In genomic region chr4:5790546-5790857, GRCh38 we compare ENCODE assay signal across 16 cellular contexts.
DNase-seq lines count a peak whose midpoint lies in the region; ATAC-seq and TF ChIP-seq lines count a peak whose summit lies in the region.
"Had no signal": no experiment of that assay in that cellular context is flagged by ENCODE, and none has a peak within 500 bp of the region (broad histone marks: within the 10 kb centered on the region; RNA-seq: fewer than 3 reads in every experiment).

No MANE protein-coding gene starts in this region.

- no peaks in the 10 kb centered on the region for H3K27me3 Mint-ChIP-seq in brain

- H3K27ac Mint-ChIP-seq in brain, result peak overlapping the region in 4 of 5 experiments; percentile 1 to 45 (median 31)
- H3K27ac Mint-ChIP-seq: CD8-positive, alpha-beta T cell had no signal

- H3K9me2 ChIP-seq in PC-9 (ENCODE audit: insufficient read depth) (no peaks in the 10 kb centered on the region), neural cell (ENCODE audit: insufficient read depth, low read length) (no peaks in the 10 kb centered on the region)
- H3K9me2 ChIP-seq: SK-N-SH had no signal

- no peaks in the 10 kb centered on the region for H3K9me3 ChIP-seq in PC-9 (ENCODE audit: insufficient read depth, low read depth)
- no peaks in the 10 kb centered on the region for H3K9me3 ChIP-seq in neural cell (ENCODE audit: low read length)
- H3K9me3 ChIP-seq in mucosa of descending colon, result no peaks in the 10 kb centered on the region
- H3K9me3 ChIP-seq: Peyer's patch, SK-N-SH had no signal

- no peak overlapping the region for H3K4me3 ChIP-seq in PC-9
- H3K4me3 ChIP-seq in neural cell (ENCODE audit: low read length), result no peak overlapping the region
- H3K4me3 ChIP-seq in mucosa of descending colon, result no peak overlapping the region
- H3K4me3 ChIP-seq: GM12878, Peyer's patch had no signal

- H3K27me3 ChIP-seq in PC-9 (ENCODE audit: insufficient read depth, low read depth) (no peaks in the 10 kb centered on the region), neural cell (ENCODE audit: insufficient read depth, low read depth, low read length) (no peaks in the 10 kb centered on the region)
- H3K27me3 ChIP-seq: Peyer's patch had no signal

- H3K9me3 Mint-ChIP-seq in brain, result no peaks in the 10 kb centered on the region
- H3K9me3 Mint-ChIP-seq: CD8-positive, alpha-beta T cell had no signal

- no peaks in the 10 kb centered on the region for H4K20me1 ChIP-seq in PC-9 (ENCODE audit: insufficient read depth)
- H4K20me1 ChIP-seq in neural cell (ENCODE audit: insufficient read depth), result no peaks in the 10 kb centered on the region

- H3K4me2 ChIP-seq in PC-9, result no peak overlapping the region
- H3K4me2 ChIP-seq in neural cell (ENCODE audit: low read length), result no peak overlapping the region
- H3K4me2 ChIP-seq: SK-N-SH had no signal

- TF ChIP-seq CTCF in C4-2B (conservative IDR thresholded peaks at IDR 0.05), result peak; percentile 62
- TF ChIP-seq CTCF in PC-9 (conservative IDR thresholded peaks at IDR 0.05), result 0 out of 2 replicates have a peak, but pooled peaks have one; percentile 9
- no peak for TF ChIP-seq CTCF in brain (conservative IDR thresholded peaks at IDR 0.05)
- TF ChIP-seq CTCF in neural cell (IDR thresholded peaks at IDR 0.05; ENCODE audit: poor library complexity, severe bottlenecking), result peak; percentile 13
- TF ChIP-seq CTCF in mucosa of descending colon (IDR thresholded peaks at IDR 0.05), result no peak

- H2AFZ ChIP-seq in PC-9 (no peak overlapping the region), neural cell (ENCODE audit: low read depth, low read length) (no peak overlapping the region)

- intact Hi-C loops in PC-9 (cut with micrococcal nuclease; ENCODE audit: unreplicated experiment) (loop anchor here (1.0 to 2.0 kb wide), 2 partner anchors 390 to 795 kb away; no protein-coding TSS in a partner anchor), sciatic nerve (cut with DNase I) (no loop called here), mucosa of descending colon (cut with DNase I, micrococcal nuclease) (no loop called here)

- H3K4me1 Mint-ChIP-seq in brain, result peaks cover 2% of the 10 kb centered on the region

- no peak overlapping the region for H3K9ac ChIP-seq in neural cell (ENCODE audit: low read length)
- H3K9ac ChIP-seq: SK-N-SH had no signal

- TF ChIP-seq EP300 in neural cell (conservative IDR thresholded peaks at IDR 0.05; ENCODE audit: poor library complexity, severe bottlenecking), result no peak

- CTCF ChIA-PET in PC-9 (lab: Charles Lee), result no interaction called here

- H3K4me3 Mint-ChIP-seq in brain, result no peak overlapping the region
- H3K4me3 Mint-ChIP-seq: CD8-positive, alpha-beta T cell had no signal

- BruUV-seq in PC-9 (replicated peaks; lab: Mats Ljungman, UMichigan), result no TSS peak

- DNase-seq in PC-9 (no peak), GM19238 (ENCODE audit: insufficient read length, low spot score) (no peak), sciatic nerve (ENCODE audit: low spot score) (no peak), mucosa of descending colon (no peak)
- DNase-seq: DMS79, NCI-H1105, NCI-H1436 treated with DMSO at 0.1 percent for 48 hours, NCI-H187 treated with DMSO at 0.1 percent for 48 hours, NCI-H2107 had no signal

- peaks cover 43% of the 10 kb centered on the region for H3K36me3 Mint-ChIP-seq in brain
- H3K36me3 Mint-ChIP-seq: CD8-positive, alpha-beta T cell had no signal

- H3K36me3 ChIP-seq in PC-9 (ENCODE audit: low read depth) (no peaks in the 10 kb centered on the region), neural cell (ENCODE audit: insufficient read depth, low read length) (no peaks in the 10 kb centered on the region), mucosa of descending colon (ENCODE audit: low read depth) (no peaks in the 10 kb centered on the region)

- H3K79me2 ChIP-seq in PC-9 (ENCODE audit: low read depth) (no peaks in the 10 kb centered on the region), neural cell (replicated peaks; ENCODE audit: insufficient read depth, low read length) (no peaks in the 10 kb centered on the region)

- H3K4me1 ChIP-seq in PC-9 (replicated peaks; ENCODE audit: insufficient read depth) (peaks cover 7% of the 10 kb centered on the region), mucosa of descending colon (ENCODE audit: low read depth) (no peaks in the 10 kb centered on the region)
- H3K4me1 ChIP-seq: Peyer's patch had no signal

- no peak for ATAC-seq in sciatic nerve
- ATAC-seq in mucosa of descending colon, result no peak
- ATAC-seq: CD8-positive, alpha-beta T cell had no signal

- H3K27ac ChIP-seq in C4-2B, result no peak overlapping the region
- H3K27ac ChIP-seq in PC-9, result no peak overlapping the region
- no peak overlapping the region for H3K27ac ChIP-seq in neural cell (ENCODE audit: low read length)
- H3K27ac ChIP-seq: Peyer's patch had no signal

- no peak for TF ChIP-seq RAD21 in neural cell (conservative IDR thresholded peaks at IDR 0.05)

- H3F3A ChIP-seq in PC-9 (ENCODE audit: insufficient read depth, low read depth) (peaks cover 6% of the 10 kb centered on the region; the same call in 1 of the 2 replicates), neural cell (ENCODE audit: insufficient read depth, low read length, poor library complexity, severe bottlenecking) (no peaks in the 10 kb centered on the region)

- POLR2A ChIA-PET in PC-9 (lab: Charles Lee; ENCODE audit: unreplicated experiment), result no interaction called here

TF ChIP-seq in neural cell, 6 proteins besides CTCF, POLR2A, EP300 and RAD21:
- no peak for TF ChIP-seq SMC3 (conservative IDR thresholded peaks at IDR 0.05; ENCODE audit: poor library complexity)
- TF ChIP-seq TAF1 (IDR thresholded peaks at IDR 0.05; ENCODE audit: low read depth), result no peak
- TF ChIP-seq POLR2AphosphoS5 (IDR thresholded peaks at IDR 0.05), result no peak
- no peak for TF ChIP-seq MXI1 (conservative IDR thresholded peaks at IDR 0.05; ENCODE audit: poor library complexity, severe bottlenecking)
- no peak for TF ChIP-seq EZH2 (IDR thresholded peaks at IDR 0.05; ENCODE audit: borderline replicate concordance, insufficient read depth, low read length, poor library complexity, severe bottlenecking)
- no peak for TF ChIP-seq REST (IDR thresholded peaks at IDR 0.05; ENCODE audit: borderline replicate concordance)

Comparison
In these comparisons a context has a peak if more than half of its experiments do, and no peak if none do; other contexts are left out.
1. CTCF ChIP-seq: peak in C4-2B (single experiment), PC-9 (single experiment) and neural cell (single experiment); none in brain (0 of 2) and mucosa of descending colon (single experiment).